ENCODE assay signal across 9 cellular contexts in the genomic region with DNA sequence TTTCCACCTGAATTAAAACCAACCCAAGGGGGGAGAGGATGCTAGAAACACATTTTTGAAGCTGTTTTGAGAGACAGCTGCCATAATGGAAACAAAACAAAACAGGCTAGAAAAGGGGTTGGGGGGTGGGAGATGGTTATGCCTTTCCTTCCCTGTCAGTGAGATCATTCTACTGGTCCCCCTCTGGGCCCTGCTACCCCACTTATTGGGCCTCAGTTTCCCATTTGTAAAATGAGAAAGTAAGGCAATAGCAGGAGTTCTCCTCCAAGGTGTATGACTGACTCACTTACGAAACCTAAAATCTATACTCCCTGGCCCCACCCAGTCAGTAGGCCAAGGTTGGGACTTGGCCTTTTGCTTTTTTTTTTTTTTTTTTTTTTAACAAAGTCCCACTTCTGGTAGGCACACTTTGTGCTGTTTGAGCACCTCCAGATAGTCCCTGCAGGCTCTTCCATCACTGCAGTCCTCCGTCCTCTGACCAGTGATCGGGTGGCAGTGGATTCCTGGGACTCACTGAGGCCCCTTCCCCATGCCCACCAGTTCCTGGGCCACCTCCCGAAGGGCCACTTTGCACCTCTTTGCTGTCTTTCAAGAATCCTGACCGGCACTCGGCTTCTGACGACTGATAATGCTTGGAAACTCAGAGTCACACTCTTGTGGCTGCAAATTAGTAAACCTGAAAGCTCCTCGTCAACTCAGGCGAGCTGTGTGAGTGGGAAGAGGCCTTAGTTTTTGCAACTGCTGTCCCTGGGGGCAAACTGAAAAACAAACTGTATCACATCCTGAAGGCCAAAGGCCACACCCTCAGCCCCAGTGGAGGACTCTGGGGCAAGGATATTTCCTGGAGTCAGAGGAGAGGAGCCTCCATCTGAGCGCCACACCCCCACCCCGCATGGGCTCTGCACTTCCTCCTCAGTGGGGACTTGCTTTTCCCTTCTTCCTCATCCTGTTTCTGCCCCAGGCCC. TPM values are rescaled to one million over a fixed set of nuclear protein-coding genes. Genes with fewer than 3 reads are reported as not detected.
DNase-seq lines count a peak whose midpoint lies in the region; ATAC-seq, FAIRE-seq and TF ChIP-seq lines count a peak whose summit lies in the region.
"Had no signal": no experiment of that assay in that cellular context is flagged by ENCODE, and none has a peak within 500 bp of the region (broad histone marks: within the 10 kb centered on the region; RNA-seq: fewer than 3 reads in every experiment).

No MANE protein-coding gene starts in this region.

- peak; percentile 97 for FAIRE-seq in GM18507 (lab: Jason Lieb, UNC)

- H3K27me3 Mint-ChIP-seq in endothelial cell (ENCODE audit: unreplicated experiment), result peaks cover 2% of the 10 kb centered on the region

- no peak overlapping the region for H2AFZ ChIP-seq in GM23248

- peak; percentile 79 for ATAC-seq in HG02642 (IDR thresholded peaks at IDR 0.05; ENCODE audit: poor library complexity, unreplicated experiment)
- no peak for ATAC-seq in RWPE2 (ENCODE audit: low read depth)

- no peak overlapping the region for H3K4me2 ChIP-seq in GM23248 (ENCODE audit: unreplicated experiment)

- WGBS in GM23248 (ENCODE audit: low coverage in 1 of 2, low lambda C conversion rate in 2 of 2, missing lambda C conversion rate in 2 of 2), 2 experiments, result 74 to 75% methylated on average over 11 of the region's 11 CpGs

- no peaks in the 10 kb centered on the region for H3F3A ChIP-seq in GM23248 (ENCODE audit: insufficient read depth)

- H3K27ac ChIP-seq in RWPE2 (ENCODE audit: poor library complexity, severe bottlenecking) (no peak overlapping the region), GM23248 (no peak overlapping the region)
- H3K27ac ChIP-seq: cardiac muscle cell had no signal

- DNase-seq in GM18507 (ENCODE audit: extremely low spot score, insufficient read length, low read depth), result peak; percentile 65
- DNase-seq in RWPE2 (ENCODE audit: low spot score), result peak; percentile 43
- DNase-seq in endothelial cell (ENCODE audit: low spot score), result no peak
- DNase-seq in stimulated activated CD4-positive, alpha-beta T cell treated with anti-CD3 and anti-CD28 coated beads, Interleukin-4, amount 100 ng/mL, for 24 hours, result peak; percentile 83
- DNase-seq in anterior cingulate cortex (lab: John Stamatoyannopoulos, UW), result no peak
- no peak for DNase-seq in NCI-H2029 (lab: John Stamatoyannopoulos, UW)
- no peak for DNase-seq in GM23248

- no peaks in the 10 kb centered on the region for H3K9me3 Mint-ChIP-seq in endothelial cell (ENCODE audit: unreplicated experiment)

- H3K36me3 Mint-ChIP-seq in endothelial cell (ENCODE audit: low read depth, unreplicated experiment), result no peaks in the 10 kb centered on the region

- no peaks in the 10 kb centered on the region for H4K20me1 ChIP-seq in GM23248 (ENCODE audit: insufficient read depth)

- H3K9me3 ChIP-seq in RWPE2 (ENCODE audit: severe bottlenecking), result no peaks in the 10 kb centered on the region
- H3K9me3 ChIP-seq in GM23248 (ENCODE audit: low read depth), result no peaks in the 10 kb centered on the region

- H3K27ac Mint-ChIP-seq in endothelial cell (ENCODE audit: unreplicated experiment), result peak overlapping the region; percentile 48

- no peak overlapping the region for H3K9ac ChIP-seq in GM23248

- in situ Hi-C loops in GM23248 (cut with MboI), result no loop called here

- no peaks in the 10 kb centered on the region for H3K36me3 ChIP-seq in RWPE2 (ENCODE audit: low read depth)
- H3K36me3 ChIP-seq in GM23248 (ENCODE audit: low read depth), result no peaks in the 10 kb centered on the region
- H3K36me3 ChIP-seq: cardiac muscle cell had no signal

- no peak overlapping the region for H3K4me3 ChIP-seq in RWPE2 (ENCODE audit: severe bottlenecking)
- H3K4me3 ChIP-seq in GM23248, result no peak overlapping the region
- H3K4me3 ChIP-seq: cardiac muscle cell had no signal

- no peak overlapping the region for H3K4me3 Mint-ChIP-seq in endothelial cell (ENCODE audit: unreplicated experiment)

- H3K79me2 ChIP-seq in GM23248 (ENCODE audit: insufficient read depth), result no peaks in the 10 kb centered on the region

- peaks cover 14% of the 10 kb centered on the region for H3K4me1 Mint-ChIP-seq in endothelial cell (ENCODE audit: unreplicated experiment)

- H3K9me2 ChIP-seq in GM23248 (ENCODE audit: insufficient read depth), result no peaks in the 10 kb centered on the region

- no peaks in the 10 kb centered on the region for H3K4me1 ChIP-seq in RWPE2 (ENCODE audit: insufficient read depth, poor library complexity, severe bottlenecking)
- no peaks in the 10 kb centered on the region for H3K4me1 ChIP-seq in GM23248 (ENCODE audit: insufficient read depth)

- TF ChIP-seq CTCF in RWPE2 (IDR thresholded peaks at IDR 0.05; ENCODE audit: poor library complexity, severe bottlenecking) (no peak), endothelial cell (IDR thresholded peaks at IDR 0.05; ENCODE audit: unreplicated experiment) (no peak)

- H3K27me3 ChIP-seq in RWPE2 (ENCODE audit: insufficient read depth, poor library complexity, severe bottlenecking) (no peaks in the 10 kb centered on the region), GM23248 (replicated peaks; ENCODE audit: insufficient read depth) (no peaks in the 10 kb centered on the region)
- H3K27me3 ChIP-seq: cardiac muscle cell had no signal

RNA-seq across cellular contexts. Expression of a gene that starts 6.7 kb away (rescaled TPM):
- total RNA-seq in endothelial cell (ENCODE audit: unreplicated experiment), result not detected
- 0.38 TPM in 1 of 2 replicates, not detected in the other for total RNA-seq in GM23248 (2014; rRNA removed; shearing (Covaris generic))
- polyA plus RNA-seq in GM23248 (2016; fragmentation: Nextera tagmentation; extraction: Ambion mirVana), result 0.71 and 0.80 TPM in 2 replicates

RNA-seq across cellular contexts. Expression of a gene that starts 56.6 kb away (rescaled TPM):
- 76.1 TPM for total RNA-seq in endothelial cell (ENCODE audit: unreplicated experiment)
- total RNA-seq in GM23248 (2014; rRNA removed; shearing (Covaris generic)), result 95.4 and 96.7 TPM in 2 replicates
- 178 and 181 TPM in 2 replicates for polyA plus RNA-seq in GM23248 (2016; fragmentation: Nextera tagmentation; extraction: Ambion mirVana)

Comparison
In these comparisons a context has a peak if more than half of its experiments do, and no peak if none do; other contexts are left out.
1. DNase-seq: peak in GM18507 (single experiment), RWPE2 (single experiment) and stimulated activated CD4-positive, alpha-beta T cell treated with anti-CD3 and anti-CD28 coated beads, Interleukin-4, amount 100 ng/mL, for 24 hours (single experiment); none in endothelial cell (single experiment), anterior cingulate cortex (0 of 58), NCI-H2029 (single experiment) and GM23248 (single experiment).